ENCODE assay signal across 2 cellular contexts in genomic region chr4:146407669-146408084, GRCh38.
TF ChIP-seq lines count a peak whose summit lies in the region.

No MANE protein-coding gene starts in this region.

TF ChIP-seq in HepG2, 621 proteins besides CTCF, POLR2A, EP300 and RAD21 (continued from another document):
- TF ChIP-seq, protein P1, sequence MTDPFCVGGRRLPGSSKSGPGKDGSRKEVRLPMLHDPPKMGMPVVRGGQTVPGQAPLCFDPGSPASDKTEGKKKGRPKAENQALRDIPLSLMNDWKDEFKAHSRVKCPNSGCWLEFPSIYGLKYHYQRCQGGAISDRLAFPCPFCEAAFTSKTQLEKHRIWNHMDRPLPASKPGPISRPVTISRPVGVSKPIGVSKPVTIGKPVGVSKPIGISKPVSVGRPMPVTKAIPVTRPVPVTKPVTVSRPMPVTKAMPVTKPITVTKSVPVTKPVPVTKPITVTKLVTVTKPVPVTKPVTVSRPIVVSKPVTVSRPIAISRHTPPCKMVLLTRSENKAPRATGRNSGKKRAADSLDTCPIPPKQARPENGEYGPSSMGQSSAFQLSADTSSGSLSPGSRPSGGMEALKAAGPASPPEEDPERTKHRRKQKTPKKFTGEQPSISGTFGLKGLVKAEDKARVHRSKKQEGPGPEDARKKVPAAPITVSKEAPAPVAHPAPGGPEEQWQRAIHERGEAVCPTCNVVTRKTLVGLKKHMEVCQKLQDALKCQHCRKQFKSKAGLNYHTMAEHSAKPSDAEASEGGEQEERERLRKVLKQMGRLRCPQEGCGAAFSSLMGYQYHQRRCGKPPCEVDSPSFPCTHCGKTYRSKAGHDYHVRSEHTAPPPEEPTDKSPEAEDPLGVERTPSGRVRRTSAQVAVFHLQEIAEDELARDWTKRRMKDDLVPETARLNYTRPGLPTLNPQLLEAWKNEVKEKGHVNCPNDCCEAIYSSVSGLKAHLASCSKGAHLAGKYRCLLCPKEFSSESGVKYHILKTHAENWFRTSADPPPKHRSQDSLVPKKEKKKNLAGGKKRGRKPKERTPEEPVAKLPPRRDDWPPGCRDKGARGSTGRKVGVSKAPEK (CRISPR knock-in tag; IDR thresholded peaks at IDR 0.05; ENCODE audit: borderline replicate concordance), result no peak
- TF ChIP-seq ZNF180 (CRISPR knock-in tag; IDR thresholded peaks at IDR 0.05; ENCODE audit: borderline replicate concordance, low read depth) (no peak), NFIB (CRISPR knock-in tag; IDR thresholded peaks at IDR 0.05; ENCODE audit: borderline replicate concordance) (no peak), ZNF605 (CRISPR knock-in tag; IDR thresholded peaks at IDR 0.05) (no peak), ZNF558 (CRISPR knock-in tag; IDR thresholded peaks at IDR 0.05; ENCODE audit: borderline replicate concordance) (no peak), ZNF777 (CRISPR knock-in tag; IDR thresholded peaks at IDR 0.05) (no peak), RBM39 (IDR thresholded peaks at IDR 0.05; ENCODE audit: low read depth, low read length, poor library complexity, severe bottlenecking) (no peak), NR2C2 (CRISPR knock-in tag; IDR thresholded peaks at IDR 0.05; ENCODE audit: borderline replicate concordance) (no peak), ELF3 (CRISPR knock-in tag; IDR thresholded peaks at IDR 0.05) (no peak), POLR2AphosphoS2 (IDR thresholded peaks at IDR 0.05; ENCODE audit: low read depth, low read length) (no peak), BORCS8-MEF2B (CRISPR knock-in tag; IDR thresholded peaks at IDR 0.05) (no peak), ZNF780A (CRISPR knock-in tag; IDR thresholded peaks at IDR 0.05) (no peak), MIER2 (CRISPR knock-in tag; IDR thresholded peaks at IDR 0.05) (no peak), NFATC3 (CRISPR knock-in tag; IDR thresholded peaks at IDR 0.05) (no peak), PHF21A (CRISPR knock-in tag; IDR thresholded peaks at IDR 0.05) (no peak)

TF ChIP-seq in WTC11, 78 proteins besides CTCF, POLR2A, EP300 and RAD21 (continued from another document):
- no peak for TF ChIP-seq ARID4B (CRISPR knock-in tag; IDR thresholded peaks at IDR 0.05; ENCODE audit: borderline replicate concordance)
- TF ChIP-seq HMGA2 (CRISPR knock-in tag; IDR thresholded peaks at IDR 0.05), result no peak
- TF ChIP-seq RORB (CRISPR knock-in tag; IDR thresholded peaks at IDR 0.05), result no peak
- no peak for TF ChIP-seq HMGXB4 (CRISPR knock-in tag; IDR thresholded peaks at IDR 0.05)
- no peak for TF ChIP-seq AR (CRISPR knock-in tag; IDR thresholded peaks at IDR 0.05)
- no peak for TF ChIP-seq NR3C1 (CRISPR knock-in tag; conservative IDR thresholded peaks at IDR 0.05; ENCODE audit: low read depth)
- TF ChIP-seq ELF4 (CRISPR knock-in tag; IDR thresholded peaks at IDR 0.05; ENCODE audit: low read depth), result no peak
- TF ChIP-seq, protein P2, sequence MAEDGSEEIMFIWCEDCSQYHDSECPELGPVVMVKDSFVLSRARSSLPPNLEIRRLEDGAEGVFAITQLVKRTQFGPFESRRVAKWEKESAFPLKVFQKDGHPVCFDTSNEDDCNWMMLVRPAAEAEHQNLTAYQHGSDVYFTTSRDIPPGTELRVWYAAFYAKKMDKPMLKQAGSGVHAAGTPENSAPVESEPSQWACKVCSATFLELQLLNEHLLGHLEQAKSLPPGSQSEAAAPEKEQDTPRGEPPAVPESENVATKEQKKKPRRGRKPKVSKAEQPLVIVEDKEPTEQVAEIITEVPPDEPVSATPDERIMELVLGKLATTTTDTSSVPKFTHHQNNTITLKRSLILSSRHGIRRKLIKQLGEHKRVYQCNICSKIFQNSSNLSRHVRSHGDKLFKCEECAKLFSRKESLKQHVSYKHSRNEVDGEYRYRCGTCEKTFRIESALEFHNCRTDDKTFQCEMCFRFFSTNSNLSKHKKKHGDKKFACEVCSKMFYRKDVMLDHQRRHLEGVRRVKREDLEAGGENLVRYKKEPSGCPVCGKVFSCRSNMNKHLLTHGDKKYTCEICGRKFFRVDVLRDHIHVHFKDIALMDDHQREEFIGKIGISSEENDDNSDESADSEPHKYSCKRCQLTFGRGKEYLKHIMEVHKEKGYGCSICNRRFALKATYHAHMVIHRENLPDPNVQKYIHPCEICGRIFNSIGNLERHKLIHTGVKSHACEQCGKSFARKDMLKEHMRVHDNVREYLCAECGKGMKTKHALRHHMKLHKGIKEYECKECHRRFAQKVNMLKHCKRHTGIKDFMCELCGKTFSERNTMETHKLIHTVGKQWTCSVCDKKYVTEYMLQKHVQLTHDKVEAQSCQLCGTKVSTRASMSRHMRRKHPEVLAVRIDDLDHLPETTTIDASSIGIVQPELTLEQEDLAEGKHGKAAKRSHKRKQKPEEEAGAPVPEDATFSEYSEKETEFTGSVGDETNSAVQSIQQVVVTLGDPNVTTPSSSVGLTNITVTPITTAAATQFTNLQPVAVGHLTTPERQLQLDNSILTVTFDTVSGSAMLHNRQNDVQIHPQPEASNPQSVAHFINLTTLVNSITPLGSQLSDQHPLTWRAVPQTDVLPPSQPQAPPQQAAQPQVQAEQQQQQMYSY (CRISPR knock-in tag; IDR thresholded peaks at IDR 0.05), result no peak
- TF ChIP-seq ATF6 (CRISPR knock-in tag; IDR thresholded peaks at IDR 0.05), result no peak
- TF ChIP-seq NFE2L1 (CRISPR knock-in tag; IDR thresholded peaks at IDR 0.05), result no peak
- TF ChIP-seq SP1 (CRISPR knock-in tag; conservative IDR thresholded peaks at IDR 0.05), result no peak
- no peak for TF ChIP-seq FOXK1 (CRISPR knock-in tag; IDR thresholded peaks at IDR 0.05)
- TF ChIP-seq SOX15 (CRISPR knock-in tag; IDR thresholded peaks at IDR 0.05), result no peak
- TF ChIP-seq FOXP1 (CRISPR knock-in tag; IDR thresholded peaks at IDR 0.05; ENCODE audit: borderline replicate concordance), result no peak
- no peak for TF ChIP-seq GABPB1 (CRISPR knock-in tag; IDR thresholded peaks at IDR 0.05)
